1 cellular context compared by ENCODE assay signal in the genomic region with DNA sequence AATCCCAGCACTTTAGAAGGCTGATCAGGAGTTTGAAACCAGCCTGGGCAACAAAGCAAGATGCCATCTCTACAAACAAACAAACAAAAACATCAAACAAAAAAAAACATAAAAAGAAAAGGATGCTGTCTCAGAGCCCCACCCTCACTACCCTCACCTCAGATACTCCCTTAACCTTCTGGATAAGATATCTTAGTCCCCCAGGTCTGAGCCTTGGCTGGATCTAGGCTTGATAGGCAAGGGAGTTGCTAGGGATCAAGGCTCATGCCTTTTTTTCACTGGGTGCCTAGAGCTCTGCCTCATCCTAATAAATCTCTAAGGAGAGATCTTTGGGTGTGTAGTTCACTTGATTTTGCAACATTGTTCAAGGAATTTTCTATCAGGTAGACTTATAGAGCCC.
TF ChIP-seq lines count a peak whose summit lies in the region.

No MANE protein-coding gene starts in this region.

TF ChIP-seq in K562, 482 proteins besides CTCF, POLR2A, EP300 and RAD21:
- TF ChIP-seq TCF3 (CRISPR knock-in tag; IDR thresholded peaks at IDR 0.05), result peak; percentile 40
- TF ChIP-seq TAL1 (IDR thresholded peaks at IDR 0.05), result peak; percentile 39; the same call in 1 of the 2 replicates
- no peak for TF ChIP-seq SP1 (CRISPR knock-in tag; IDR thresholded peaks at IDR 0.05)
- peak; percentile 65 for TF ChIP-seq CBFA2T3 (IDR thresholded peaks at IDR 0.05)
- no peak for TF ChIP-seq ZHX1 (conservative IDR thresholded peaks at IDR 0.05; ENCODE audit: low read length)
- 0 out of 2 replicates have a peak, but pooled peaks have one; percentile 8 for TF ChIP-seq PKNOX1 (IDR thresholded peaks at IDR 0.05)
- no peak for TF ChIP-seq ZEB2 (IDR thresholded peaks at IDR 0.05)
- no peak for TF ChIP-seq ZNF3 (CRISPR knock-in tag; IDR thresholded peaks at IDR 0.05)
- no peak for TF ChIP-seq POU5F1 (IDR thresholded peaks at IDR 0.05; ENCODE audit: borderline replicate concordance, low read depth, low read length, partially characterized antibody)
- TF ChIP-seq DPF2 (IDR thresholded peaks at IDR 0.05), result peak; percentile 35; the same call in 1 of the 2 replicates
- TF ChIP-seq ARID1B (IDR thresholded peaks at IDR 0.05), result peak; percentile 53
